ENCODE assay signal across 16 cellular contexts in the genomic region with DNA sequence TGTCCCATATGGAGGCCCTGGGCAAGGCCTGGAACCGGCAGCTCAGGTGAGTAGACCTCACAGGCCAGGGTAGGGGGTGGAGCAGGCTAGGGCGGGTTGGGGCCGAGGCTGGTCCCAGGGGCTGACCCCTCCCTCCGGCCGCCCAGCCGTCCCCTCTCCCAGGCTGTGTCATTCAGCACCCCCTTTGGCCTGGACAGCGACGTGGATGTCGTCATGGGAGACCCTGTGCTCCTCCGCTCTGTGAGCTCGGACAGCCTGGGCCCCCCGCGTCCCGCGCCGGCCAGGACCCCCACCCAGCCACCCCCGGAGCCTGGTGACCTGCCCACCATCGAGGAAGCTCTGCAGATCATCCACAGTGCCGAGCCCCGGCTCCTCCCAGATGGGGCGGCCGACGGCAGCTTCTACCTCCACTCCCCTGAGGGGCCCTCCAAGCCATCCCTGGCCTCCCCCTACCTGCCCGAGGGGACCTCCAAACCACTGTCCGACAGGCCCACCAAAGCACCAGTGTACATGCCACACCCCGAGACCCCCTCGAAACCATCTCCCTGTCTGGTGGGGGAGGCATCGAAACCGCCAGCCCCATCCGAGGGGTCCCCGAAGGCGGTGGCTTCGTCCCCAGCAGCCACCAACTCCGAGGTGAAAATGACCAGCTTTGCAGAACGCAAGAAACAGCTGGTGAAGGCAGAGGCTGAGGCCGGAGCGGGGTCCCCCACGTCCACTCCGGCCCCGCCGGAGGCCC. TPM values are rescaled to one million over a fixed set of nuclear protein-coding genes. Genes with fewer than 3 reads are reported as not detected.
A peak's percentile ranks its signal among the peaks of the same experiment; 100 is the strongest.
DNase-seq lines count a peak whose midpoint lies in the region; ATAC-seq and TF ChIP-seq lines count a peak whose summit lies in the region.
"Had no signal": no experiment of that assay in that cellular context is flagged by ENCODE, and none has a peak within 500 bp of the region (broad histone marks: within the 10 kb centered on the region; RNA-seq: fewer than 3 reads in every experiment).

No MANE protein-coding gene starts in this region.

- H3K27me3 Mint-ChIP-seq in nephron progenitor cell (ENCODE audit: low read depth, poor library complexity), result no peaks in the 10 kb centered on the region
- H3K27me3 Mint-ChIP-seq in stimulated activated memory B cell treated with anti-CD40 and anti-IgM and Interleukin-4, amounts not matched to agents 10 μg/mL and 1 μg/mL and 100 μg/mL, for 72 hours, result peaks cover 5% of the 10 kb centered on the region

- no peaks in the 10 kb centered on the region for H3K36me3 Mint-ChIP-seq in nephron progenitor cell (ENCODE audit: low read depth)
- H3K36me3 Mint-ChIP-seq in stimulated activated memory B cell treated with anti-CD40 and anti-IgM and Interleukin-4, amounts not matched to agents 10 μg/mL and 1 μg/mL and 100 μg/mL, for 72 hours, result peaks cover 5% of the 10 kb centered on the region

- ATAC-seq in esophagus mucosa, result peak; percentile 4
- ATAC-seq in stimulated activated memory B cell treated with anti-CD40 and anti-IgM and Interleukin-4, amounts not matched to agents 10 μg/mL and 1 μg/mL and 100 μg/mL, for 72 hours, result no peak
- ATAC-seq: PC-3 had no signal

- DNase-seq in nephron progenitor cell (peak; percentile 54), NCI-H446 (lab: John Stamatoyannopoulos, UW) (no peak), COLO829 (ENCODE audit: low spot score) (no peak)
- DNase-seq: DMS53, NCI-H1417 treated with DMSO at 0.1 percent for 48 hours, NCI-H1930, NCI-H2171, NCI-H82, PC-3 had no signal

- H3K4me1 ChIP-seq in HEK293 (ENCODE audit: control insufficient read depth, insufficient read depth, low read length), result no peaks in the 10 kb centered on the region
- H3K4me1 ChIP-seq: HAP-1, SJSA1 had no signal

- peaks cover 8 to 49% of the 10 kb centered on the region in 2 experiments; a peak in 2 of 3 replicates for H3K36me3 ChIP-seq in HEK293 (ENCODE audit: control insufficient read depth in 2 of 2, insufficient read depth in 1 of 2, low read length in 2 of 2)
- H3K36me3 ChIP-seq: SJSA1 had no signal

- TF ChIP-seq CTCF in HEK293 (tag by site-specific recombination; IDR thresholded peaks at IDR 0.05), result no peak
- TF ChIP-seq CTCF in nephron progenitor cell (IDR thresholded peaks at IDR 0.05), result no peak

- no peak overlapping the region for H3K4me3 Mint-ChIP-seq in nephron progenitor cell
- H3K4me3 Mint-ChIP-seq in stimulated activated memory B cell treated with anti-CD40 and anti-IgM and Interleukin-4, amounts not matched to agents 10 μg/mL and 1 μg/mL and 100 μg/mL, for 72 hours, result no peak overlapping the region

- H3K9me3 Mint-ChIP-seq in nephron progenitor cell, result no peaks in the 10 kb centered on the region
- no peaks in the 10 kb centered on the region for H3K9me3 Mint-ChIP-seq in stimulated activated memory B cell treated with anti-CD40 and anti-IgM and Interleukin-4, amounts not matched to agents 10 μg/mL and 1 μg/mL and 100 μg/mL, for 72 hours

- H3K4me1 Mint-ChIP-seq in nephron progenitor cell, result no peaks in the 10 kb centered on the region
- no peaks in the 10 kb centered on the region for H3K4me1 Mint-ChIP-seq in stimulated activated memory B cell treated with anti-CD40 and anti-IgM and Interleukin-4, amounts not matched to agents 10 μg/mL and 1 μg/mL and 100 μg/mL, for 72 hours

- POLR2A ChIA-PET in HEK293 (lab: Yijun Ruan, JAX), result no interaction called here

- no peak overlapping the region for H3K27ac ChIP-seq in HEK293 (ENCODE audit: extremely low read depth, low read depth, low read length)
- H3K27ac ChIP-seq: HL-60, SJSA1 had no signal

- H3K9me3 ChIP-seq in HEK293 (ENCODE audit: control insufficient read depth, insufficient read depth, low read depth, low read length), result no peaks in the 10 kb centered on the region
- H3K9me3 ChIP-seq: HAP-1, SJSA1 had no signal

- no peak overlapping the region for H3K4me3 ChIP-seq in HEK293 (ENCODE audit: low read depth, low read length)
- H3K4me3 ChIP-seq: HAP-1, SJSA1 had no signal

- no peak overlapping the region for H3K27ac Mint-ChIP-seq in nephron progenitor cell
- no peak overlapping the region for H3K27ac Mint-ChIP-seq in stimulated activated memory B cell treated with anti-CD40 and anti-IgM and Interleukin-4, amounts not matched to agents 10 μg/mL and 1 μg/mL and 100 μg/mL, for 72 hours

- CTCF ChIA-PET in HEK293 (lab: Yijun Ruan, JAX), result no interaction called here

TF ChIP-seq in HEK293, 187 proteins besides CTCF, POLR2A, EP300 and RAD21:
- TF ChIP-seq FEZF1 (tag by site-specific recombination; IDR thresholded peaks at IDR 0.05) (no peak), ZNF433 (tag by site-specific recombination; IDR thresholded peaks at IDR 0.05; ENCODE audit: low read depth) (no peak), ZNF175 (tag by site-specific recombination; IDR thresholded peaks at IDR 0.05) (no peak), ZNF169 (tag by site-specific recombination; IDR thresholded peaks at IDR 0.05) (no peak), ZNF354C (tag by site-specific recombination; IDR thresholded peaks at IDR 0.05; ENCODE audit: borderline replicate concordance, low read depth) (no peak), ZEB2 (tag by site-specific recombination; IDR thresholded peaks at IDR 0.05) (no peak), REPIN1 (tag by site-specific recombination; IDR thresholded peaks at IDR 0.05; ENCODE audit: low read depth) (no peak)
- TF ChIP-seq, protein P1, sequence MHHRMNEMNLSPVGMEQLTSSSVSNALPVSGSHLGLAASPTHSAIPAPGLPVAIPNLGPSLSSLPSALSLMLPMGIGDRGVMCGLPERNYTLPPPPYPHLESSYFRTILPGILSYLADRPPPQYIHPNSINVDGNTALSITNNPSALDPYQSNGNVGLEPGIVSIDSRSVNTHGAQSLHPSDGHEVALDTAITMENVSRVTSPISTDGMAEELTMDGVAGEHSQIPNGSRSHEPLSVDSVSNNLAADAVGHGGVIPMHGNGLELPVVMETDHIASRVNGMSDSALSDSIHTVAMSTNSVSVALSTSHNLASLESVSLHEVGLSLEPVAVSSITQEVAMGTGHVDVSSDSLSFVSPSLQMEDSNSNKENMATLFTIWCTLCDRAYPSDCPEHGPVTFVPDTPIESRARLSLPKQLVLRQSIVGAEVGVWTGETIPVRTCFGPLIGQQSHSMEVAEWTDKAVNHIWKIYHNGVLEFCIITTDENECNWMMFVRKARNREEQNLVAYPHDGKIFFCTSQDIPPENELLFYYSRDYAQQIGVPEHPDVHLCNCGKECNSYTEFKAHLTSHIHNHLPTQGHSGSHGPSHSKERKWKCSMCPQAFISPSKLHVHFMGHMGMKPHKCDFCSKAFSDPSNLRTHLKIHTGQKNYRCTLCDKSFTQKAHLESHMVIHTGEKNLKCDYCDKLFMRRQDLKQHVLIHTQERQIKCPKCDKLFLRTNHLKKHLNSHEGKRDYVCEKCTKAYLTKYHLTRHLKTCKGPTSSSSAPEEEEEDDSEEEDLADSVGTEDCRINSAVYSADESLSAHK (tag by site-specific recombination; IDR thresholded peaks at IDR 0.05), result peak; percentile 99
- TF ChIP-seq, protein P2, sequence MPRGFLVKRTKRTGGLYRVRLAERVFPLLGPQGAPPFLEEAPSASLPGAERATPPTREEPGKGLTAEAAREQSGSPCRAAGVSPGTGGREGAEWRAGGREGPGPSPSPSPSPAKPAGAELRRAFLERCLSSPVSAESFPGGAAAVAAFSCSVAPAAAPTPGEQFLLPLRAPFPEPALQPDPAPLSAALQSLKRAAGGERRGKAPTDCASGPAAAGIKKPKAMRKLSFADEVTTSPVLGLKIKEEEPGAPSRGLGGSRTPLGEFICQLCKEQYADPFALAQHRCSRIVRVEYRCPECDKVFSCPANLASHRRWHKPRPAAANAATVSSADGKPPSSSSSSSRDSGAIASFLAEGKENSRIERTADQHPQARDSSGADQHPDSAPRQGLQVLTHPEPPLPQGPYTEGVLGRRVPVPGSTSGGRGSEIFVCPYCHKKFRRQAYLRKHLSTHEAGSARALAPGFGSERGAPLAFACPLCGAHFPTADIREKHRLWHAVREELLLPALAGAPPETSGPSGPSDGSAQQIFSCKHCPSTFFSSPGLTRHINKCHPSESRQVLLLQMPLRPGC (tag by site-specific recombination; IDR thresholded peaks at IDR 0.05), result no peak
- TF ChIP-seq, protein P3, sequence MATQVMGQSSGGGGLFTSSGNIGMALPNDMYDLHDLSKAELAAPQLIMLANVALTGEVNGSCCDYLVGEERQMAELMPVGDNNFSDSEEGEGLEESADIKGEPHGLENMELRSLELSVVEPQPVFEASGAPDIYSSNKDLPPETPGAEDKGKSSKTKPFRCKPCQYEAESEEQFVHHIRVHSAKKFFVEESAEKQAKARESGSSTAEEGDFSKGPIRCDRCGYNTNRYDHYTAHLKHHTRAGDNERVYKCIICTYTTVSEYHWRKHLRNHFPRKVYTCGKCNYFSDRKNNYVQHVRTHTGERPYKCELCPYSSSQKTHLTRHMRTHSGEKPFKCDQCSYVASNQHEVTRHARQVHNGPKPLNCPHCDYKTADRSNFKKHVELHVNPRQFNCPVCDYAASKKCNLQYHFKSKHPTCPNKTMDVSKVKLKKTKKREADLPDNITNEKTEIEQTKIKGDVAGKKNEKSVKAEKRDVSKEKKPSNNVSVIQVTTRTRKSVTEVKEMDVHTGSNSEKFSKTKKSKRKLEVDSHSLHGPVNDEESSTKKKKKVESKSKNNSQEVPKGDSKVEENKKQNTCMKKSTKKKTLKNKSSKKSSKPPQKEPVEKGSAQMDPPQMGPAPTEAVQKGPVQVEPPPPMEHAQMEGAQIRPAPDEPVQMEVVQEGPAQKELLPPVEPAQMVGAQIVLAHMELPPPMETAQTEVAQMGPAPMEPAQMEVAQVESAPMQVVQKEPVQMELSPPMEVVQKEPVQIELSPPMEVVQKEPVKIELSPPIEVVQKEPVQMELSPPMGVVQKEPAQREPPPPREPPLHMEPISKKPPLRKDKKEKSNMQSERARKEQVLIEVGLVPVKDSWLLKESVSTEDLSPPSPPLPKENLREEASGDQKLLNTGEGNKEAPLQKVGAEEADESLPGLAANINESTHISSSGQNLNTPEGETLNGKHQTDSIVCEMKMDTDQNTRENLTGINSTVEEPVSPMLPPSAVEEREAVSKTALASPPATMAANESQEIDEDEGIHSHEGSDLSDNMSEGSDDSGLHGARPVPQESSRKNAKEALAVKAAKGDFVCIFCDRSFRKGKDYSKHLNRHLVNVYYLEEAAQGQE (tag by site-specific recombination; IDR thresholded peaks at IDR 0.05), result peak; percentile 93

RNA-seq across cellular contexts. Expression of a gene that starts 16.0 kb away (rescaled TPM):
- total RNA-seq in esophagus mucosa, result 21.2 TPM
- total RNA-seq: SJSA1 had no signal

RNA-seq across cellular contexts. Expression of a gene that starts 17.6 kb away (rescaled TPM):
- total RNA-seq in esophagus mucosa, result 17.9 TPM

RNA-seq across cellular contexts. Expression of a gene that starts 17.9 kb away (rescaled TPM):
- total RNA-seq in esophagus mucosa, result 91.7 TPM

RNA-seq across cellular contexts. Expression of a gene that starts 21.8 kb away (rescaled TPM):
- total RNA-seq in esophagus mucosa, result not detected
- total RNA-seq: NCI-H460, PC-3, SJSA1 had no signal

RNA-seq across cellular contexts. Expression of a gene that starts 25.2 kb away (rescaled TPM):
- total RNA-seq in esophagus mucosa, result 62.7 TPM
